17 cellular contexts compared by ENCODE assay signal in the genomic region with DNA sequence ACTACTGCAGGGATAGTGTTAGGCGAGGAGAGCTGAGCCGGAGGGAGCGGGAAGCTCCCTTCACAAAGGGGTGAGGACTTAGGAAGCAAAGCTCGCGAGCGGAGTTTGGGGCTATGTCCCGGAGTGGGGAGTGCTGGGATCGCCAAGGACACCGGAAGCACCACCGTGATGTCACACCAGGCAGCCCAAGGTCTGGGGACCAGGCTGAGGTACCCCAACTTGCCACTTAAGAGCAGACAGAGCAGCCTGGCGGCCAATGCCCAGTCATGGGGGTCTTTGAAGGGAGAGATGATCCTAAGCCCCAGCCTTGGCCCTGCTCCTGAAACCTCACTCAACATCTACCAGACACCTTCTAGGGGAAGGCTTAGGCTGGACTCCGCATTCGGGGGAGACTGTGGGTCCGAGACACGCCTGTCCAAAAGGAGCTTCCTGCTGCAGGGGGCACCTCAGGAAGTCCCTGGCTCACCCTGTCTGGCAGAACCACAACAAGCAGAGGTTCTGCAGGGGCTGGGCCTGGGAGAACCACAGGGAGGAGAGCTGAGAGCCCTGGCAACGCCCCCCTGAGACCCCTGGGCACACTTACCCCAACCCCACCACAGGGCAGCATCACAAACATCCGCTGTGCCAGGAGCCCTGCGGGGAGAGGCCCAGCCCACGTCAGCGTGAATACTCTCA.
"Had no signal": no experiment of that assay in that cellular context is flagged by ENCODE, and none has a peak within 500 bp of the region (broad histone marks: within the 10 kb centered on the region; RNA-seq: fewer than 3 reads in every experiment).

No MANE protein-coding gene starts in this region.

- H3K27ac Mint-ChIP-seq: activated B cell treated with CpG ODN at 0.5 μM for 24 hours; activated T-helper 2 cell treated with anti-CD3 and anti-CD28 coated beads, Interferon-gamma antibody, Interleukin-2, Interleukin-4, amounts not matched to agents 10 μg/mL and 5 μg/mL and 100 μg/mL, durations not matched to agents 14 hours and 24 hours and 36 hours; endodermal cell had no signal

- H3K9me3 Mint-ChIP-seq: activated B cell treated with CpG ODN at 0.5 μM for 24 hours; activated naive CD4-positive, alpha-beta T cell treated with anti-CD3 and anti-CD28 coated beads, Interleukin-2, amount 50 U/mL, for 24 hours; activated T-helper 2 cell treated with anti-CD3 and anti-CD28 coated beads, Interferon-gamma antibody, Interleukin-2, Interleukin-4, amounts not matched to agents 10 μg/mL and 5 μg/mL and 100 μg/mL, durations not matched to agents 14 hours and 24 hours and 36 hours; endodermal cell; neural crest cell had no signal

- H3K4me3 Mint-ChIP-seq: activated B cell treated with CpG ODN at 0.5 μM for 24 hours; activated naive CD4-positive, alpha-beta T cell treated with anti-CD3 and anti-CD28 coated beads, Interleukin-2, amount 50 U/mL, for 24 hours; endodermal cell; neural crest cell had no signal

- H3K27ac ChIP-seq: brain microvascular endothelial cell, gastrocnemius medialis, SJSA1 had no signal

- DNase-seq: activated B cell treated with CpG ODN at 0.5 μM for 24 hours; activated CD4-positive, alpha-beta T cell treated with anti-CD3 and anti-CD28 coated beads for 48 hours; amygdala; brain microvascular endothelial cell; dorsolateral prefrontal cortex; endodermal cell; erythroblast; gastrocnemius medialis; left colon; sigmoid colon had no signal

- H3K4me1 ChIP-seq: SJSA1 had no signal

- H3K4me3 ChIP-seq: dorsolateral prefrontal cortex, gastrocnemius medialis, heart right ventricle, sigmoid colon, SJSA1, spleen, thoracic aorta had no signal

- H3K27me3 ChIP-seq: brain microvascular endothelial cell, dorsolateral prefrontal cortex, gastrocnemius medialis, heart right ventricle, sigmoid colon, SJSA1, spleen had no signal

- H3K4me1 Mint-ChIP-seq: activated B cell treated with CpG ODN at 0.5 μM for 24 hours, endodermal cell, neural crest cell had no signal

- H3K27me3 Mint-ChIP-seq: activated B cell treated with CpG ODN at 0.5 μM for 24 hours; activated naive CD4-positive, alpha-beta T cell treated with anti-CD3 and anti-CD28 coated beads, Interleukin-2, amount 50 U/mL, for 24 hours had no signal

- ATAC-seq: gastrocnemius medialis, heart right ventricle, left colon had no signal

- H3K9me3 ChIP-seq: gastrocnemius medialis, heart right ventricle, sigmoid colon, SJSA1, spleen, thoracic aorta had no signal
